In genomic region chr7:153170287-153170686, GRCh38 we compare ENCODE assay signal across 34 cellular contexts.
"Had no signal": no experiment of that assay in that cellular context is flagged by ENCODE, and none has a peak within 500 bp of the region (broad histone marks: within the 10 kb centered on the region; RNA-seq: fewer than 3 reads in every experiment).

No MANE protein-coding gene starts in this region.

- H3K27ac Mint-ChIP-seq: activated B cell treated with CpG ODN at 0.5 μM for 24 hours; activated CD4-positive, alpha-beta memory T cell treated with anti-CD3 and anti-CD28 coated beads for 36 hours; activated CD4-positive, alpha-beta T cell treated with anti-CD3 and anti-CD28 coated beads, Interleukin-2, amount 10 ng/mL, durations not matched to agents 24 days and 14 days; activated CD8-positive, alpha-beta T cell treated with anti-CD3 and anti-CD28 coated beads for 36 hours; activated naive CD4-positive, alpha-beta T cell treated with anti-CD3 and anti-CD28 coated beads for 36 hours; activated naive CD4-positive, alpha-beta T cell treated with anti-CD3 and anti-CD28 coated beads, Interleukin-2, amount 50 U/mL, for 72 hours; activated naive CD8-positive, alpha-beta T cell treated with anti-CD3 and anti-CD28 coated beads for 36 hours; activated T-cell treated with anti-CD3 and anti-CD28 coated beads, Interleukin-2, amount 50 U/mL, for 72 hours; activated T-helper 1 cell treated with anti-CD3 and anti-CD28 coated beads, Interleukin-12 subunit alpha, Interleukin-12 subunit beta, Interleukin-2, Interleukin-4 antibody, amounts not matched to agents 30 ng/mL and 10 ng/mL and 1 ng/mL, durations not matched to agents 14 hours and 24 hours and 36 hours; activated T-helper 17 cell treated with anti-CD3 and anti-CD28 coated beads, Interleukin-2, amount 50 U/mL, for 72 hours; T-helper 1 cell treated with Interleukin-12 subunit alpha and Interleukin-12 subunit beta and Interleukin-4 antibody, amounts not matched to agents 30 μg/mL and 1 μg/mL, for 36 hours; T-helper 2 cell treated with Interferon-gamma antibody and Interleukin-4, amounts not matched to agents 5 μg/mL and 100 μg/mL, for 36 hours had no signal

- H3K4me3 Mint-ChIP-seq: activated B cell treated with CpG ODN at 0.5 μM for 24 hours; activated CD4-positive, alpha-beta memory T cell treated with anti-CD3 and anti-CD28 coated beads for 36 hours; activated CD4-positive, alpha-beta T cell treated with anti-CD3 and anti-CD28 coated beads, Interleukin-2, amount 10 ng/mL, durations not matched to agents 24 days and 14 days; activated CD8-positive, alpha-beta T cell treated with anti-CD3 and anti-CD28 coated beads for 36 hours; activated naive CD4-positive, alpha-beta T cell treated with anti-CD3 and anti-CD28 coated beads for 36 hours; activated naive CD8-positive, alpha-beta T cell treated with anti-CD3 and anti-CD28 coated beads for 36 hours; activated T-cell treated with anti-CD3 and anti-CD28 coated beads, Interleukin-2, amount 50 U/mL, for 4 hours; activated T-cell treated with anti-CD3 and anti-CD28 coated beads, Interleukin-2, amount 50 U/mL, for 72 hours; activated T-helper 1 cell treated with anti-CD3 and anti-CD28 coated beads, Interleukin-12 subunit alpha, Interleukin-12 subunit beta, Interleukin-2, Interleukin-4 antibody, amounts not matched to agents 30 ng/mL and 10 ng/mL and 1 ng/mL, durations not matched to agents 14 hours and 24 hours and 36 hours; activated T-helper 17 cell treated with anti-CD3 and anti-CD28 coated beads, Interleukin-2, amount 50 U/mL, for 72 hours; T-helper 1 cell treated with Interleukin-12 subunit alpha and Interleukin-12 subunit beta and Interleukin-4 antibody, amounts not matched to agents 30 μg/mL and 1 μg/mL, for 36 hours; T-helper 2 cell treated with Interferon-gamma antibody and Interleukin-4, amounts not matched to agents 5 μg/mL and 100 μg/mL, for 36 hours had no signal

- H3K27me3 Mint-ChIP-seq: activated B cell treated with CpG ODN at 0.5 μM for 24 hours; activated CD4-positive, alpha-beta memory T cell treated with anti-CD3 and anti-CD28 coated beads for 36 hours; activated CD4-positive, alpha-beta T cell treated with anti-CD3 and anti-CD28 coated beads, Interleukin-2, amount 10 ng/mL, durations not matched to agents 24 days and 14 days; activated CD8-positive, alpha-beta T cell treated with anti-CD3 and anti-CD28 coated beads for 36 hours; activated naive CD8-positive, alpha-beta T cell treated with anti-CD3 and anti-CD28 coated beads for 36 hours; activated T-helper 17 cell treated with anti-CD3 and anti-CD28 coated beads, Interleukin-2, amount 50 U/mL, for 72 hours had no signal

- DNase-seq: activated B cell treated with CpG ODN at 0.5 μM for 24 hours; activated CD4-positive, alpha-beta memory T cell treated with anti-CD3 and anti-CD28 coated beads for 36 hours; activated CD4-positive, alpha-beta T cell treated with anti-CD3 and anti-CD28 coated beads for 4 hours; activated CD4-positive, alpha-beta T cell treated with anti-CD3 and anti-CD28 coated beads, Interleukin-2, amount 10 ng/mL, durations not matched to agents 24 days and 14 days; activated CD4-positive, alpha-beta T cell treated with anti-CD3 and anti-CD28 coated beads, Interleukin-2, amount 50 U/mL, for 1 hour; activated CD4-positive, alpha-beta T cell treated with anti-CD3 and anti-CD28 coated beads, Interleukin-2, amount 50 U/mL, for 4 hours; activated CD4-positive, CD25-positive, alpha-beta regulatory T cell treated with anti-CD3 and anti-CD28 coated beads, Interleukin-2, amount 50 U/mL, for 72 hours; activated CD8-positive, alpha-beta memory T cell treated with anti-CD3 and anti-CD28 coated beads, Interleukin-2, amount 50 U/mL, for 4 hours; activated CD8-positive, alpha-beta T cell treated with anti-CD3 and anti-CD28 coated beads for 36 hours; activated effector memory CD4-positive, alpha-beta T cell treated with anti-CD3 and anti-CD28 coated beads, Interleukin-2, amount 50 U/mL, for 16 hours; activated gamma-delta T cell treated with Interleukin-2 at 50 U/mL for 16 hours; activated naive CD4-positive, alpha-beta T cell; activated naive CD4-positive, alpha-beta T cell treated with anti-CD3 and anti-CD28 coated beads for 36 hours; activated naive CD4-positive, alpha-beta T cell treated with anti-CD3 and anti-CD28 coated beads, Interleukin-2, amount 50 U/mL, for 16 hours; activated naive CD8-positive, alpha-beta T cell treated with anti-CD3 and anti-CD28 coated beads for 36 hours; activated T-cell treated with anti-CD3 and anti-CD28 coated beads for 4 hours; activated T-cell treated with anti-CD3 and anti-CD28 coated beads, Interleukin-2, amount 50 U/mL, for 1 hour; activated T-cell treated with anti-CD3 and anti-CD28 coated beads, Interleukin-2, amount 50 U/mL, for 4 hours; activated T-cell treated with anti-CD3 and anti-CD28 coated beads, Interleukin-2, amount 50 U/mL, for 72 hours; adrenal gland; amniotic stem cell; aorta; body of pancreas; brain microvascular endothelial cell; central memory CD4-positive, alpha-beta T cell; T-helper 2 cell; T-helper 9 cell had no signal

- H3K4me1 ChIP-seq: adrenal gland, body of pancreas, breast epithelium had no signal

- H3K4me3 ChIP-seq: adrenal gland, body of pancreas, breast epithelium had no signal

- H3K4me1 Mint-ChIP-seq: activated B cell treated with CpG ODN at 0.5 μM for 24 hours; activated CD4-positive, alpha-beta T cell treated with anti-CD3 and anti-CD28 coated beads, Interleukin-2, amount 10 ng/mL, durations not matched to agents 24 days and 14 days; activated naive CD8-positive, alpha-beta T cell treated with anti-CD3 and anti-CD28 coated beads for 36 hours; activated T-helper 17 cell treated with anti-CD3 and anti-CD28 coated beads, Interleukin-2, amount 50 U/mL, for 72 hours had no signal

- ATAC-seq: activated CD8-positive, alpha-beta T cell treated with anti-CD3 and anti-CD28 coated beads for 36 hours; activated naive CD4-positive, alpha-beta T cell treated with anti-CD3 and anti-CD28 coated beads, Interleukin-2, amount 50 U/mL, for 72 hours; activated T-cell treated with anti-CD3 and anti-CD28 coated beads, Interleukin-2, amount 50 U/mL, for 4 hours; activated T-cell treated with anti-CD3 and anti-CD28 coated beads, Interleukin-2, amount 50 U/mL, for 72 hours; activated T-helper 17 cell treated with anti-CD3 and anti-CD28 coated beads, Interleukin-2, amount 50 U/mL, for 72 hours; body of pancreas had no signal

- H3K36me3 ChIP-seq: adrenal gland, brain microvascular endothelial cell, breast epithelium had no signal

- H3K9me3 ChIP-seq: adrenal gland, body of pancreas had no signal

- H3K27ac ChIP-seq: adrenal gland, body of pancreas, brain microvascular endothelial cell, breast epithelium, VCaP had no signal

- H3K27me3 ChIP-seq: adrenal gland, body of pancreas, brain microvascular endothelial cell, breast epithelium had no signal
